12 cellular contexts compared by ENCODE assay signal in genomic region chr5:141135718-141136266, GRCh38. TPM values are rescaled to one million over a fixed set of nuclear protein-coding genes. Genes with fewer than 3 reads are reported as not detected.
DNase-seq lines count a peak whose midpoint lies in the region; ATAC-seq and TF ChIP-seq lines count a peak whose summit lies in the region.
"Had no signal": no experiment of that assay in that cellular context is flagged by ENCODE, and none has a peak within 500 bp of the region (broad histone marks: within the 10 kb centered on the region; RNA-seq: fewer than 3 reads in every experiment).

No MANE protein-coding gene starts in this region.

- H2BK120ac ChIP-seq in neuronal stem cell (ENCODE audit: low read depth, low read length): no peak overlapping the region

- peaks cover 98% of the 10 kb centered on the region for H3K9me3 ChIP-seq in left ventricle myocardium inferior (replicated peaks)
- H3K9me3 ChIP-seq in neuronal stem cell (replicated peaks in 1 of 2; ENCODE audit: control insufficient read depth in 2 of 2, insufficient read depth in 1 of 2, low read depth in 1 of 2, low read length in 2 of 2): peaks cover 10 to 42% of the 10 kb centered on the region in 2 donors
- peaks cover 4% of the 10 kb centered on the region for H3K9me3 ChIP-seq in aorta (ENCODE audit: control insufficient read depth, low read length)
- H3K9me3 ChIP-seq in Peyer's patch: peaks cover 0 to 38% (median 0%) of the 10 kb centered on the region in 4 donors

- H2BK15ac ChIP-seq in neuronal stem cell (ENCODE audit: low read length): no peak overlapping the region

- H3K4me3 ChIP-seq in left ventricle myocardium inferior: peak overlapping the region; percentile 58
- H3K4me3 ChIP-seq in fibroblast of pulmonary artery (replicated peaks; ENCODE audit: low read depth, low read length): peak overlapping the region; percentile 41
- peak overlapping the region; percentile 44 to 73 for H3K4me3 ChIP-seq in neuronal stem cell (ENCODE audit: low read length in 2 of 2)
- peak overlapping the region in 1 of 2 donors; percentile 62 for H3K4me3 ChIP-seq in aorta (ENCODE audit: low read length in 2 of 2)
- peak overlapping the region in 1 of 4 donors; percentile 8 for H3K4me3 ChIP-seq in Peyer's patch
- H3K4me3 ChIP-seq: mucosa of descending colon had no signal

- intact Hi-C loops in left ventricle myocardium inferior (cut with micrococcal nuclease) (no loop called here), Right ventricle myocardium inferior (cut with DNase I) (no loop called here), aorta (cut with DNase I) (no loop called here)

- WGBS in neuronal stem cell (ENCODE audit: extremely low coverage in 2 of 2, insufficient read length in 2 of 2, insufficient replicate concordance in 1 of 2), 2 donors: no CpG with 5 or more reads among the region's 19 CpGs
- WGBS in aorta, 2 donors: 29 to 41% methylated on average over 19 of the region's 19 CpGs

- no peak overlapping the region for H2AFZ ChIP-seq in neuronal stem cell (ENCODE audit: low read length)

- H3K14ac ChIP-seq in neuronal stem cell (ENCODE audit: low read length): no peak overlapping the region

- no peak overlapping the region for H3K23ac ChIP-seq in neuronal stem cell (ENCODE audit: low read depth, low read length, poor library complexity)

- no peaks in the 10 kb centered on the region for H3K4me1 ChIP-seq in left ventricle myocardium inferior
- H3K4me1 ChIP-seq in neuronal stem cell (ENCODE audit: control insufficient read depth in 2 of 2, insufficient read depth in 1 of 2, low read depth in 1 of 2, low read length in 2 of 2): no peaks in the 10 kb centered on the region
- no peaks in the 10 kb centered on the region for H3K4me1 ChIP-seq in aorta (ENCODE audit: control insufficient read depth in 1 of 2, insufficient read depth in 2 of 2, low read length in 2 of 2)
- H3K4me1 ChIP-seq in Peyer's patch: no peaks in the 10 kb centered on the region

- ATAC-seq in Right ventricle myocardium inferior: no peak
- no peak for ATAC-seq in aorta (ENCODE audit: low FRiP score)
- ATAC-seq: activated CD8-positive, alpha-beta T cell treated with anti-CD3 and anti-CD28 coated beads for 36 hours; mucosa of descending colon; stimulated activated naive CD8-positive, alpha-beta T cell treated with anti-CD3 and anti-CD28 coated beads, Interleukin-15, Interleukin-2, amounts not matched to agents 100 U/mL and 50 U/mL, for 24 hours had no signal

- no peak overlapping the region for H2AK5ac ChIP-seq in neuronal stem cell (ENCODE audit: low read depth, low read length)

- H2BK12ac ChIP-seq in neuronal stem cell (ENCODE audit: low read length): no peak overlapping the region

- H3K18ac ChIP-seq in neuronal stem cell (ENCODE audit: low read length): no peak overlapping the region

- H4K8ac ChIP-seq in neuronal stem cell (ENCODE audit: low read depth, low read length): no peak overlapping the region

- H3K9ac ChIP-seq in neuronal stem cell (ENCODE audit: low read depth, low read length, poor library complexity): no peak overlapping the region

- TF ChIP-seq CTCF in left ventricle myocardium inferior (IDR thresholded peaks at IDR 0.05; ENCODE audit: borderline replicate concordance): no peak
- TF ChIP-seq CTCF in fibroblast of pulmonary artery (IDR thresholded peaks at IDR 0.05; ENCODE audit: low read length, missing control alignments): no peak
- TF ChIP-seq CTCF in GM20000 (IDR thresholded peaks at IDR 0.05; ENCODE audit: extremely low read depth, missing control alignments): no peak
- no peak for TF ChIP-seq CTCF in Peyer's patch (IDR thresholded peaks at IDR 0.05)

- DNase-seq in left ventricle myocardium inferior: no peak
- DNase-seq in Right ventricle myocardium inferior (ENCODE audit: missing footprints): no peak
- DNase-seq in fibroblast of pulmonary artery (ENCODE audit: low read depth): no peak
- DNase-seq in neuronal stem cell (ENCODE audit: low spot score): no peak
- no peak for DNase-seq in aorta
- DNase-seq in iPS-NIHi11 (ENCODE audit: low spot score): no peak
- DNase-seq in GM20000 (ENCODE audit: low spot score): no peak
- no peak for DNase-seq in Peyer's patch
- DNase-seq: mucosa of descending colon; stimulated activated CD4-positive, alpha-beta T cell treated with anti-CD3 and anti-CD28 coated beads, Interleukin-1b, Interleukin-23, amount 100 ng/mL, for 48 hours; stimulated activated naive CD8-positive, alpha-beta T cell treated with anti-CD3 and anti-CD28 coated beads, Interleukin-15, Interleukin-2, amounts not matched to agents 100 U/mL and 50 U/mL, for 24 hours had no signal

- no peak for TF ChIP-seq POLR2A in Peyer's patch (IDR thresholded peaks at IDR 0.05)

- H3K27ac ChIP-seq in left ventricle myocardium inferior (replicated peaks) (no peak overlapping the region), neuronal stem cell (replicated peaks; ENCODE audit: low read length) (no peak overlapping the region), aorta (ENCODE audit: low read depth in 1 of 2, low read length in 2 of 2) (no peak overlapping the region), Peyer's patch (no peak overlapping the region)

- no peak overlapping the region for H3K4me2 ChIP-seq in neuronal stem cell (ENCODE audit: insufficient read depth, low read length, poor library complexity, severe bottlenecking)

- no peak overlapping the region for H3K4ac ChIP-seq in neuronal stem cell (ENCODE audit: low read length)

- H3K27me3 ChIP-seq in left ventricle myocardium inferior (ENCODE audit: low read depth) (peaks cover 18% of the 10 kb centered on the region), neuronal stem cell (ENCODE audit: control insufficient read depth in 3 of 3, insufficient read depth in 3 of 3, low read depth in 1 of 3, low read length in 3 of 3) (no peaks in the 10 kb centered on the region), aorta (ENCODE audit: control insufficient read depth in 1 of 2, insufficient read depth in 2 of 2, low read length in 1 of 2) (no peaks in the 10 kb centered on the region), Peyer's patch (no peaks in the 10 kb centered on the region)

- H4K91ac ChIP-seq in neuronal stem cell (ENCODE audit: low read depth, low read length, poor library complexity): no peak overlapping the region

- no peaks in the 10 kb centered on the region for H3K79me1 ChIP-seq in neuronal stem cell (ENCODE audit: low read depth, low read length)

- H3K36me3 ChIP-seq in left ventricle myocardium inferior (no peaks in the 10 kb centered on the region), neuronal stem cell (replicated peaks in 1 of 2; ENCODE audit: control insufficient read depth in 2 of 2, insufficient read depth in 2 of 2, low read length in 2 of 2) (peaks cover 0 to 3% of the 10 kb centered on the region in 2 donors), aorta (ENCODE audit: control insufficient read depth in 1 of 2, insufficient read depth in 2 of 2, low read length in 1 of 2) (no peaks in the 10 kb centered on the region), Peyer's patch (no peaks in the 10 kb centered on the region)

- H2BK5ac ChIP-seq in neuronal stem cell (ENCODE audit: low read length): no peak overlapping the region

RNA-seq across cellular contexts. Expression of gene PCDHB5, which starts 0.8 kb away (rescaled TPM):
- total RNA-seq in left ventricle myocardium inferior: 2.3 TPM
- total RNA-seq in Right ventricle myocardium inferior: 1.6 TPM
- polyA plus RNA-seq in neuronal stem cell (2013, experiment 1 of 2): 4.5 TPM
- polyA plus RNA-seq in neuronal stem cell (2013, experiment 2 of 2): 4.3 TPM
- 1 to 10 TPM; 4.1 to 4.2 TPM for total RNA-seq in aorta
- 1 to 10 TPM in 1 of 2 donors, under 1 TPM in 1; 0.63 to 3.0 TPM for polyA plus RNA-seq in aorta
- total RNA-seq in Peyer's patch: under 1 TPM in 1 of 4 donors, not detected in 3; 0.18 TPM
- total RNA-seq: activated CD8-positive, alpha-beta T cell treated with anti-CD3 and anti-CD28 coated beads for 36 hours had no signal

RNA-seq across cellular contexts. Expression of gene PCDHB6, which starts 14.1 kb away (rescaled TPM):
- total RNA-seq in left ventricle myocardium inferior (0.14 TPM), Right ventricle myocardium inferior (0.51 TPM), aorta (1 to 10 TPM; 1.9 to 2.7 TPM), Peyer's patch (under 1 TPM in 1 of 4 donors, not detected in 3; 0.54 TPM)
- polyA plus RNA-seq in neuronal stem cell (2013, experiment 1 of 2): 0.25 TPM
- 0.30 TPM for polyA plus RNA-seq in neuronal stem cell (2013, experiment 2 of 2)
- polyA plus RNA-seq in aorta: 1 to 10 TPM in 1 of 2 donors, under 1 TPM in 1; 0.63 to 2.6 TPM
- total RNA-seq: activated CD8-positive, alpha-beta T cell treated with anti-CD3 and anti-CD28 coated beads for 36 hours had no signal

RNA-seq across cellular contexts. Expression of gene PCDHB4, which starts 14.2 kb away (rescaled TPM):
- total RNA-seq in left ventricle myocardium inferior: 0.80 TPM
- total RNA-seq in Right ventricle myocardium inferior: 1.5 TPM
- 1.0 TPM for polyA plus RNA-seq in neuronal stem cell (2013, experiment 1 of 2)
- 1.2 TPM for polyA plus RNA-seq in neuronal stem cell (2013, experiment 2 of 2)
- 1 to 10 TPM; 6.2 to 9.1 TPM for total RNA-seq in aorta
- 1 to 10 TPM in 1 of 2 donors, under 1 TPM in 1; 0.88 to 5.8 TPM for polyA plus RNA-seq in aorta
- total RNA-seq in Peyer's patch: 1 to 10 TPM in 2 of 4 donors, under 1 TPM in 1, not detected in 1; 0.80 to 6.6 (median 1.2) TPM
- total RNA-seq: activated CD8-positive, alpha-beta T cell treated with anti-CD3 and anti-CD28 coated beads for 36 hours had no signal

RNA-seq across cellular contexts. Expression of gene PCDHB3, which starts 35.5 kb away (rescaled TPM):
- total RNA-seq in left ventricle myocardium inferior (0.77 TPM), Right ventricle myocardium inferior (0.70 TPM), aorta (1 to 10 TPM; 2.0 to 2.9 TPM), Peyer's patch (1 to 10 TPM in 2 of 4 donors, under 1 TPM in 1, not detected in 1; 0.70 to 4.1 (median 1.1) TPM)
- 1.6 TPM for polyA plus RNA-seq in neuronal stem cell (2013, experiment 1 of 2)
- polyA plus RNA-seq in neuronal stem cell (2013, experiment 2 of 2): 1.9 TPM
- 1 to 10 TPM in 1 of 2 donors, under 1 TPM in 1; 0.25 to 1.2 TPM for polyA plus RNA-seq in aorta
- total RNA-seq: activated CD8-positive, alpha-beta T cell treated with anti-CD3 and anti-CD28 coated beads for 36 hours had no signal

RNA-seq across cellular contexts. Expression of gene PCDHB7, which starts 36.7 kb away (rescaled TPM):
- total RNA-seq in left ventricle myocardium inferior (0.55 TPM), Right ventricle myocardium inferior (0.87 TPM), aorta (1 to 10 TPM; 5.0 to 6.7 TPM), Peyer's patch (under 1 TPM in 2 of 4 donors, not detected in 2; 0.53 to 0.54 TPM)
- polyA plus RNA-seq in neuronal stem cell (2013, experiment 1 of 2): 0.22 TPM
- 0.26 TPM for polyA plus RNA-seq in neuronal stem cell (2013, experiment 2 of 2)
- 1 to 10 TPM; 2.3 to 5.5 TPM for polyA plus RNA-seq in aorta
- total RNA-seq: activated CD8-positive, alpha-beta T cell treated with anti-CD3 and anti-CD28 coated beads for 36 hours had no signal
